ENCODE assay signal across 10 cellular contexts in genomic region chr16:82627811-82628339, GRCh38. TPM values are rescaled to one million over a fixed set of nuclear protein-coding genes. Genes with fewer than 3 reads are reported as not detected.
DNase-seq lines count a peak whose midpoint lies in the region; ATAC-seq lines count a peak whose summit lies in the region.
"Had no signal": no experiment of that assay in that cellular context is flagged by ENCODE, and none has a peak within 500 bp of the region (broad histone marks: within the 10 kb centered on the region; RNA-seq: fewer than 3 reads in every experiment).

No MANE protein-coding gene starts in this region.

- intact Hi-C loops in left ventricle myocardium superior (cut with micrococcal nuclease) = no loop called here

- ATAC-seq in left ventricle myocardium superior (peak; percentile 67), HG03342 (IDR thresholded peaks at IDR 0.05; ENCODE audit: unreplicated experiment) (no peak)
- ATAC-seq: Panc1 had no signal

- peaks cover 36% of the 10 kb centered on the region for H3K4me1 ChIP-seq in adipocyte (ENCODE audit: control insufficient read depth, insufficient read depth, low read length)

- H3K36me3 ChIP-seq in adipocyte (ENCODE audit: control insufficient read depth, insufficient read depth, low read length, severe bottlenecking) = no peaks in the 10 kb centered on the region

- H3K27me3 ChIP-seq in adipocyte (replicated peaks; ENCODE audit: control insufficient read depth, insufficient read depth, low read length) = peaks cover 26% of the 10 kb centered on the region

- H3K4me3 ChIP-seq in adipocyte (ENCODE audit: low read length) = peak overlapping the region; percentile 79

- H3K9me3 ChIP-seq in adipocyte (ENCODE audit: control insufficient read depth, low read length) = no peaks in the 10 kb centered on the region

- DNase-seq in GM03348 (ENCODE audit: low spot score) (peak; percentile 67), adipocyte (ENCODE audit: low read depth) (peak; percentile 62), left ventricle myocardium superior (peak; percentile 70), retina (peak; percentile 70), superior temporal gyrus (ENCODE audit: extremely low spot score) (no peak), NCI-H187 treated with DMSO at 0.1 percent for 48 hours (lab: John Stamatoyannopoulos, UW) (no peak)
- DNase-seq in stimulated activated naive CD4-positive, alpha-beta T cell treated with Interleukin-2 at 50 U/mL for 16 hours (lab: John Stamatoyannopoulos, UW) = no peak
- DNase-seq: activated naive CD4-positive, alpha-beta T cell had no signal

- peak overlapping the region; percentile 77 for H3K9ac ChIP-seq in adipocyte (ENCODE audit: low read length)

RNA-seq across cellular contexts. Expression of gene CDH13, which starts 1.1 kb away (rescaled TPM):
- 167 TPM for total RNA-seq in left ventricle myocardium superior

Comparison
In these comparisons a context has a peak if more than half of its experiments do, and no peak if none do; other contexts are left out.
1. DNase-seq: peak in GM03348 (single experiment), adipocyte (single experiment), left ventricle myocardium superior (single experiment) and retina (single experiment); none in stimulated activated naive CD4-positive, alpha-beta T cell treated with Interleukin-2 at 50 U/mL for 16 hours (single experiment), superior temporal gyrus (single experiment) and NCI-H187 treated with DMSO at 0.1 percent for 48 hours (single experiment).